ENCODE assay signal across 8 cellular contexts in the genomic region with DNA sequence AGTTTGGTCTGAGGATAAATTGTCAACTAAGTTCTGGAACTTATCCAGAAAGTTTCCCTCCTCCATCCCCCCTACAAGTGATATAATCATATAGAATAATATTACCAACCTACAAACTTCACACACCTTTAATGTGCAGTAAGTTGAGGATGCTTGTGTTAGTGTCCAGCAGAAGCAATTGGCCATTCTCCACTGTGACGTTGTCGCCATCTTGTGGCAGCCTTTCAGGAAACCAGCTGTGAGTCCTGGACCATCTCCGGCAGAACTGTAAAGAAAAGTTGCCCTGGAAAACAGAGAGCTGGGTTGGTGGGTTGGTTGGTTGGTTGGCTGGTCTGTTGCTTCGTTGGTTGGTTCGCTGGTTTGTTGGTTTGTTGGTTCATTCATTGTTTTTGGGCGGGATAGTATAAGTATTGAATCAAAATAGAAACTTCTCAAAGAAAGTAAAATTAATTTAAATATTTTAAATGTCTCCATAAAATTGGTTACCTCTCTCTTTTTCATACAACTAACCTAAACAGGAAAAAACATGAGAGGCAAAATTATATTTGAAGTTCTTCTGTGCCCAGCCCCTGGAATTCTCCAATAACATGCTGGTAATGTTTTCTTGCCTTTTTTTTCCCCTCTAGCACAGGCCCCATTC.
DNase-seq lines count a peak whose midpoint lies in the region; ATAC-seq and TF ChIP-seq lines count a peak whose summit lies in the region.

No MANE protein-coding gene starts in this region.

- CTCF ChIA-PET in activated naive CD4-positive, alpha-beta T cell treated with anti-CD3 and anti-CD28 coated beads, Interleukin-2, amount 10 ng/mL, durations not matched to agents 7 days and 5 days (lab: Charles Lee): interaction anchor here (0.7 to 1.1 kb wide), 3 partner anchors 36 to 1144 kb away, joined by 3 to 4 read pairs (median 3); no protein-coding TSS in a partner anchor

- H3K36me3 Mint-ChIP-seq in activated naive CD4-positive, alpha-beta T cell treated with anti-CD3 and anti-CD28 coated beads, Interleukin-2, amount 10 ng/mL, durations not matched to agents 7 days and 5 days: no peaks in the 10 kb centered on the region

- no peaks in the 10 kb centered on the region for H3K9me3 Mint-ChIP-seq in activated naive CD4-positive, alpha-beta T cell treated with anti-CD3 and anti-CD28 coated beads, Interleukin-2, amount 10 ng/mL, durations not matched to agents 7 days and 5 days

- no peaks in the 10 kb centered on the region for H3K36me3 ChIP-seq in left ventricle myocardium inferior

- H3K4me3 ChIP-seq in left ventricle myocardium inferior (no peak overlapping the region), retinal pigment epithelial cell (ENCODE audit: low read length) (no peak overlapping the region)

- no peak overlapping the region for H3K27ac ChIP-seq in left ventricle myocardium inferior (replicated peaks)

- no peaks in the 10 kb centered on the region for H3K4me1 ChIP-seq in left ventricle myocardium inferior

- no peak overlapping the region for H3K27ac Mint-ChIP-seq in activated naive CD4-positive, alpha-beta T cell treated with anti-CD3 and anti-CD28 coated beads, Interleukin-2, amount 10 ng/mL, durations not matched to agents 7 days and 5 days

- peak; percentile 16 for DNase-seq in DMS79 (lab: John Stamatoyannopoulos, UW)
- DNase-seq in NCI-H510A (lab: John Stamatoyannopoulos, UW): peak; percentile 45
- peak; percentile 63 for DNase-seq in activated naive CD4-positive, alpha-beta T cell treated with anti-CD3 and anti-CD28 coated beads, Interleukin-2, amount 10 ng/mL, durations not matched to agents 7 days and 5 days
- peak; percentile 31 for DNase-seq in left ventricle myocardium inferior
- DNase-seq in retinal pigment epithelial cell (ENCODE audit: low read depth): peak; percentile 16

- ATAC-seq in GM19324 (IDR thresholded peaks at IDR 0.05; ENCODE audit: low FRiP score, unreplicated experiment) (peak; percentile 81), HG03442 (IDR thresholded peaks at IDR 0.05; ENCODE audit: unreplicated experiment) (peak; percentile 72), HG03196 (IDR thresholded peaks at IDR 0.05; ENCODE audit: unreplicated experiment) (no peak)

- H3K9me3 ChIP-seq in left ventricle myocardium inferior (replicated peaks): no peaks in the 10 kb centered on the region

- intact Hi-C loops in left ventricle myocardium inferior (cut with micrococcal nuclease): loop anchor here (10.0 kb wide), 1 partner anchor 1145 kb away; a partner anchor contains a TSS

- TF ChIP-seq CTCF in left ventricle myocardium inferior (IDR thresholded peaks at IDR 0.05; ENCODE audit: borderline replicate concordance) (peak; percentile 70), retinal pigment epithelial cell (conservative IDR thresholded peaks at IDR 0.05; ENCODE audit: low read depth, low read length) (peak; percentile 90)

- H3K27me3 ChIP-seq in left ventricle myocardium inferior (ENCODE audit: low read depth): peaks cover 56% of the 10 kb centered on the region

- no peak overlapping the region for H3K4me3 Mint-ChIP-seq in activated naive CD4-positive, alpha-beta T cell treated with anti-CD3 and anti-CD28 coated beads, Interleukin-2, amount 10 ng/mL, durations not matched to agents 7 days and 5 days

- H3K27me3 Mint-ChIP-seq in activated naive CD4-positive, alpha-beta T cell treated with anti-CD3 and anti-CD28 coated beads, Interleukin-2, amount 10 ng/mL, durations not matched to agents 7 days and 5 days: peaks cover 4% of the 10 kb centered on the region

- H3K4me1 Mint-ChIP-seq in activated naive CD4-positive, alpha-beta T cell treated with anti-CD3 and anti-CD28 coated beads, Interleukin-2, amount 10 ng/mL, durations not matched to agents 7 days and 5 days: no peaks in the 10 kb centered on the region
